ENCODE assay signal across 2 cellular contexts in the genomic region with DNA sequence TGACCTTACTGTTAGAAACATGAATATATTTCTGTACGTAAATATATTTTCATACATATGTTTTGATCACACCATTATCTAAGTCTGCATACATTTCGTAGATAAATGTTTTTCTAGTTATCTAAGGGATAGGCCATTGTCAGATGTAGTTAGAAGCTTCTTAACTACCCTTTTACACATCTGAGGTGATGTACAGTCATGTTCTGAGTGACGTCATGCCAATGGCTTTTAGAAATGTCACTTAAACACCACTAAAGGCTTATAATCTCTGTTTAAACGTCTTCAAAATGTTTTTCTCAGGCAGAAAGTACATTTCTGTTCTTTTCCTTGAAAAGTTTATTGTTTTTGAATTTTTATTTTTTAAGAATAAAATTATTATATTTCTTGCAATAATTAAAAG.
TF ChIP-seq lines count a peak whose summit lies in the region.

No MANE protein-coding gene starts in this region.

TF ChIP-seq in SK-N-SH treated with all-trans-retinoic acid at 6 μM for 48 hours, 23 proteins besides CTCF, POLR2A, EP300 and RAD21 (continued from another document):
- TF ChIP-seq, protein P1, sequence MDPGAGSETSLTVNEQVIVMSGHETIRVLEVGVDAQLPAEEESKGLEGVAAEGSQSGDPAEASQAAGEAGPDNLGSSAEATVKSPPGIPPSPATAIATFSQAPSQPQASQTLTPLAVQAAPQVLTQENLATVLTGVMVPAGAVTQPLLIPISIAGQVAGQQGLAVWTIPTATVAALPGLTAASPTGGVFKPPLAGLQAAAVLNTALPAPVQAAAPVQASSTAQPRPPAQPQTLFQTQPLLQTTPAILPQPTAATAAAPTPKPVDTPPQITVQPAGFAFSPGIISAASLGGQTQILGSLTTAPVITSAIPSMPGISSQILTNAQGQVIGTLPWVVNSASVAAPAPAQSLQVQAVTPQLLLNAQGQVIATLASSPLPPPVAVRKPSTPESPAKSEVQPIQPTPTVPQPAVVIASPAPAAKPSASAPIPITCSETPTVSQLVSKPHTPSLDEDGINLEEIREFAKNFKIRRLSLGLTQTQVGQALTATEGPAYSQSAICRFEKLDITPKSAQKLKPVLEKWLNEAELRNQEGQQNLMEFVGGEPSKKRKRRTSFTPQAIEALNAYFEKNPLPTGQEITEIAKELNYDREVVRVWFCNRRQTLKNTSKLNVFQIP (CRISPR knock-in tag; IDR thresholded peaks at IDR 0.05; ENCODE audit: borderline replicate concordance, low read depth): no peak
- no peak for TF ChIP-seq ZNF565 (CRISPR knock-in tag; conservative IDR thresholded peaks at IDR 0.05; ENCODE audit: low read depth)
- no peak for TF ChIP-seq SNAI2 (CRISPR knock-in tag; IDR thresholded peaks at IDR 0.05)

TF ChIP-seq in neural cell, 6 proteins besides CTCF, POLR2A, EP300 and RAD21 (continued from another document):
- TF ChIP-seq POLR2AphosphoS5 (IDR thresholded peaks at IDR 0.05) (no peak), TAF1 (IDR thresholded peaks at IDR 0.05; ENCODE audit: low read depth) (no peak), SMC3 (conservative IDR thresholded peaks at IDR 0.05; ENCODE audit: poor library complexity) (no peak)
